1 cellular context compared by ENCODE assay signal in genomic region chr6:31815025-31815838, GRCh38.
TF ChIP-seq lines count a peak whose summit lies in the region.

Gene HSPA1A (plus strand): TSS chr6:31815543. CDS start chr6:31815757, 214 bp downstream.
Gene HSPA1L (minus strand): TSS chr6:31815283. CDS start chr6:31811972, 3,311 bp downstream.

TF ChIP-seq in HepG2, 621 proteins besides CTCF, POLR2A, EP300 and RAD21 (continued from another document and continues in another):
- peak; percentile 66 for TF ChIP-seq ZNF407 (CRISPR knock-in tag; IDR thresholded peaks at IDR 0.05; ENCODE audit: not compliant biosample characterization)
- 0 out of 2 replicates have a peak, but pooled peaks have one; percentile 71 for TF ChIP-seq AHR (CRISPR knock-in tag; IDR thresholded peaks at IDR 0.05)
- peak; percentile 59 for TF ChIP-seq SALL2 (CRISPR knock-in tag; IDR thresholded peaks at IDR 0.05)
- TF ChIP-seq ZNF34 (CRISPR knock-in tag; IDR thresholded peaks at IDR 0.05; ENCODE audit: borderline replicate concordance), result no peak
- TF ChIP-seq SETDB1 (CRISPR knock-in tag; IDR thresholded peaks at IDR 0.05; ENCODE audit: borderline replicate concordance), result no peak
- TF ChIP-seq CCDC6 (CRISPR knock-in tag; IDR thresholded peaks at IDR 0.05), result peak; percentile 79; the same call in 1 of the 2 replicates
- TF ChIP-seq GATAD1 (CRISPR knock-in tag; IDR thresholded peaks at IDR 0.05), result peak; percentile 52
- peak; percentile 65 for TF ChIP-seq SRSF1 (optimal IDR thresholded peaks at IDR 0.05; ENCODE audit: low read depth, low read length)
- peak; percentile 99 for TF ChIP-seq POLR2AphosphoS5 (IDR thresholded peaks at IDR 0.05; ENCODE audit: low read depth, low read length)
- no peak for TF ChIP-seq ZNF564 (CRISPR knock-in tag; IDR thresholded peaks at IDR 0.05)
- TF ChIP-seq ZNF557 (CRISPR knock-in tag; IDR thresholded peaks at IDR 0.05), result 0 out of 2 replicates have a peak, but pooled peaks have one; percentile 67
- peak; percentile 62; the same call in 1 of the 2 replicates for TF ChIP-seq IKZF5 (CRISPR knock-in tag; IDR thresholded peaks at IDR 0.05)
- peak; percentile 65; the same call in 1 of the 2 replicates for TF ChIP-seq ZNF253 (CRISPR knock-in tag; IDR thresholded peaks at IDR 0.05; ENCODE audit: borderline replicate concordance)
- TF ChIP-seq MTF1 (CRISPR knock-in tag; IDR thresholded peaks at IDR 0.05), result no peak
- no peak for TF ChIP-seq ATF3 (CRISPR knock-in tag; IDR thresholded peaks at IDR 0.05)
- TF ChIP-seq ZNF318 (CRISPR knock-in tag; IDR thresholded peaks at IDR 0.05), result no peak
- TF ChIP-seq BCL3 (CRISPR knock-in tag; IDR thresholded peaks at IDR 0.05), result 0 out of 2 replicates have a peak, but pooled peaks have one; percentile 47
- TF ChIP-seq YEATS4 (CRISPR knock-in tag; IDR thresholded peaks at IDR 0.05; ENCODE audit: borderline replicate concordance), result peak; percentile 17
- TF ChIP-seq ZNF230 (CRISPR knock-in tag; IDR thresholded peaks at IDR 0.05), result no peak
- no peak for TF ChIP-seq GPN1 (CRISPR knock-in tag; IDR thresholded peaks at IDR 0.05; ENCODE audit: borderline replicate concordance)
- TF ChIP-seq KLF11 (CRISPR knock-in tag; IDR thresholded peaks at IDR 0.05), result no peak; the same call in 1 of the 2 replicates
- TF ChIP-seq ARID4A (CRISPR knock-in tag; IDR thresholded peaks at IDR 0.05; ENCODE audit: borderline replicate concordance), result peak; percentile 75
- no peak for TF ChIP-seq ZC3H4 (CRISPR knock-in tag; IDR thresholded peaks at IDR 0.05; ENCODE audit: borderline replicate concordance)
- TF ChIP-seq SIX1 (CRISPR knock-in tag; IDR thresholded peaks at IDR 0.05; ENCODE audit: borderline replicate concordance), result no peak
- no peak for TF ChIP-seq RNF219 (CRISPR knock-in tag; IDR thresholded peaks at IDR 0.05)
- TF ChIP-seq ZNF124 (CRISPR knock-in tag; IDR thresholded peaks at IDR 0.05), result no peak
- TF ChIP-seq ZNF749 (CRISPR knock-in tag; IDR thresholded peaks at IDR 0.05; ENCODE audit: borderline replicate concordance), result peak; percentile 19; the same call in 1 of the 2 replicates
- peak; percentile 37; the same call in 1 of the 2 replicates for TF ChIP-seq FOXC1 (CRISPR knock-in tag; IDR thresholded peaks at IDR 0.05; ENCODE audit: borderline replicate concordance)
